Comparison of ENCODE assay signal across 24 cellular contexts in the genomic region with DNA sequence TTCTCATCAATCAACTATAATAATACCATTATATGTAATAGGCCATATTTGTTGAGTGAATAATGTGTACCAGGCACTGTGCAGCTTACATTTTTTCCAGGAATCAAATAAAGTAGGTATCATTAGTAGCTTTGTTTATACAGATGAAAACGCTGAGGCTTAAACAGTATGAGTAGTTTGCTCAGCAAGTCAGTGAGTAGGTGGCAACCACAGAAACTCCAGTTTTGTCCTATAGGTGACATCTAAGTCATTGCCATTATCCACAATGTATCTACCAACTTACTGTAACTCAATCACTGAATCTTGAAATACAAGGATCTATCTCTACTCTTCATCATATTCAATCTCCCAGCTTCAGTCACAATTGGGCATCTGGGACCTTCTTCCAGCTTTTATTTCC. TPM values are rescaled to one million over a fixed set of nuclear protein-coding genes. Genes with fewer than 3 reads are reported as not detected.
"Had no signal": no experiment of that assay in that cellular context is flagged by ENCODE, and none has a peak within 500 bp of the region (broad histone marks: within the 10 kb centered on the region; RNA-seq: fewer than 3 reads in every experiment).

No MANE protein-coding gene starts in this region.

- H3K27me3 ChIP-seq: MG63 had no signal

- H3K9me3 ChIP-seq: MG63, SK-N-SH had no signal

- H3K36me3 ChIP-seq: MG63 had no signal

- ATAC-seq: HepG2, Panc1, PC-3 had no signal

- DNase-seq: IMR-90; Karpas-422; KG1; MG63; NCI-H1092; NCI-H1105 treated with DMSO at 0.1 percent for 48 hours; NCI-H1417 treated with DMSO at 0.1 percent for 48 hours; NCI-H146; NCI-H1694 treated with DMSO at 0.1 percent for 48 hours; NCI-H1930; NCI-H2107; NCI-H2227 treated with DMSO at 0.1 percent for 48 hours; NCI-H524; NCI-H526 treated with DMSO at 0.1 percent for 48 hours; NCI-H774; NK-92 treated with Interleukin-12 subunit alpha and Interleukin-12 subunit beta, amount 100 ng/mL, for 24 hours; PC-3; SHP77; SK-N-SH; SW 1271 had no signal

- H3K27ac ChIP-seq: RWPE1 had no signal

- H3K4me3 ChIP-seq: MG63 had no signal

- FAIRE-seq: HepG2 had no signal

RNA-seq across cellular contexts. Expression of gene TPBG, which starts 29.8 kb away (rescaled TPM):
- total RNA-seq: OCI-LY7 had no signal
